8 cellular contexts compared by ENCODE assay signal in the genomic region with DNA sequence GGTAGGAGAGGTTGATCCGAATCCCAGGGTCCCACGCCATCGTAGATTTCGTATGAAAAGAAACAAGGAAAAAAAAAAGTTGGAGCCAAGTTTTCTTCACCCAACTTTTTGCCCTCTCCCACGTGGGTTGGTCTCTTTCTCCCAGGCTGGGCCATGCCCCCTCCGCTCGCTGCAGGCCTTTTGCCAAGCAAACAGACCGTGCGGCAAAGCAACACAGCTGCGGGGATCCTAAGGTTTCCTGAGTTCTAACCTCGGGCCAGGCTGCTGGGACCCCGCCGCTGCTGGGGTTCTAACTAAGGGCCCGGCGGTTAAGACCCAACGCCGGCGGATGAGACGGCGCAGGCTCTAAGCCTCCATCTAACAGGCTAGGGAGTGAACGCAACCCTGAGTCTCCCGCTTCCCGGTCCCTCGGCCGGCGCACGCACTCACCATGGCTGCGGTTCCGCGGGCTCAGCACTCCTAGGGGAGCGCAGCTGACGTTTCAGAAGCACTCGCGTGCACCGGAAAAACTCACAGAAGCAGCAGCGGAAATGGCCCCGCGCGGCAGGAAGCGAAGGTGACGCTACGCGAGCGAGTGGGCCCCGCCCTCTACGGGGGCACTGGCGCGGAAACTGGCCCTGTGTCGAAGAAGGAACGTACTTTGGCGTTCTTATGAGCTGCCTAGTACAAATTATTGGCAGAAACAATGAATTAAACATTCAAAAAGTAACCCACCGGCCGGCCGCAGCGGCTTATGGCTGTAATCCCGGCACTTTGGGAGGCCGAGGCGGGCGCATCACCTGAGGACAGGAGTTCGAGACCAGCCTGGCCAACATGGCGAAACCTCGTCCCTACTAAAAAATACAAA. TPM values are rescaled to one million over a fixed set of nuclear protein-coding genes. Genes with fewer than 3 reads are reported as not detected.
DNase-seq lines count a peak whose midpoint lies in the region; ATAC-seq and TF ChIP-seq lines count a peak whose summit lies in the region.

A gene (minus strand): TSS at position 503 of the 847 bp plus-strand sequence. CDS start 71 bp downstream, at position 432.

- in situ Hi-C loops in astrocyte of the cerebellum (cut with HindIII; ENCODE audit: low sequenced_read_pairs): no loop called here

- no peaks in the 10 kb centered on the region for H3K4me1 ChIP-seq in aorta (ENCODE audit: control insufficient read depth in 1 of 2, insufficient read depth in 2 of 2, low read length in 2 of 2)

- peak; percentile 52 for ATAC-seq in GM18508 (IDR thresholded peaks at IDR 0.05; ENCODE audit: insufficient read depth, unreplicated experiment)
- ATAC-seq in HG02973 (IDR thresholded peaks at IDR 0.05; ENCODE audit: unreplicated experiment): peak; percentile 81
- peak; percentile 97 for ATAC-seq in aorta (ENCODE audit: low FRiP score)

- 1 to 2% methylated on average over 62 of the region's 62 CpGs for WGBS in aorta, 2 donors

- H3K27ac ChIP-seq in aorta (ENCODE audit: low read depth in 1 of 2, low read length in 2 of 2): peak within 1 kb of the TSS in 1 of 2 donors; percentile 80

- no peaks in the 10 kb centered on the region for H3K27me3 ChIP-seq in aorta (ENCODE audit: control insufficient read depth in 1 of 2, insufficient read depth in 2 of 2, low read length in 1 of 2)

- intact Hi-C loops in aorta (cut with DNase I): loop anchor here in 1 of 2 donors (2.0 to 5.0 kb wide), 2 partner anchors 22 to 384 kb away; a partner anchor contains a TSS

- peak within 1 kb of the TSS; percentile 96 for H3K4me3 ChIP-seq in astrocyte of the cerebellum (ENCODE audit: low read depth, low read length)
- H3K4me3 ChIP-seq in aorta (ENCODE audit: low read length in 2 of 2): peak within 1 kb of the TSS; percentile 53 to 62

- peak; percentile 3 for TF ChIP-seq CTCF in astrocyte of the cerebellum (IDR thresholded peaks at IDR 0.05; ENCODE audit: low read depth, low read length, missing control alignments)

- H3K9me3 ChIP-seq in aorta (ENCODE audit: control insufficient read depth, low read length): no peaks in the 10 kb centered on the region

- DNase-seq in NCI-H2081 treated with DMSO at 0.1 percent for 48 hours (lab: John Stamatoyannopoulos, UW) (peak; percentile 12), T1000 (lab: John Stamatoyannopoulos, UW) (peak; percentile 77), astrocyte of the cerebellum (ENCODE audit: low read depth) (peak; percentile 82), hepatic stellate cell (ENCODE audit: low spot score) (peak; percentile 93), renal cortical epithelial cell (ENCODE audit: low read depth) (peak; percentile 77), aorta (peak; percentile 96 to 97)

- H3K36me3 ChIP-seq in aorta (ENCODE audit: control insufficient read depth in 1 of 2, insufficient read depth in 2 of 2, low read length in 1 of 2): peaks cover 0 to 2% of the 10 kb centered on the region in 2 donors

RNA-seq across cellular contexts. Expression of the gene that starts here (rescaled TPM):
- total RNA-seq in renal cortical epithelial cell (92.2 and 104 TPM in 2 replicates), aorta (10 to 100 TPM; 82.8 to 84.8 TPM)
- 100 to 1,000 TPM in 1 of 2 donors, 10 to 100 TPM in 1; 99.8 to 105 TPM for polyA plus RNA-seq in aorta

Comparison
In these comparisons a context has a peak if more than half of its experiments do, and no peak if none do; other contexts are left out.
1. DNase-seq: peak in every context shown above with its lines; median percentile 96 in aorta; 93 in hepatic stellate cell; 82 in astrocyte of the cerebellum; 77 in T1000; 77 in renal cortical epithelial cell; 12 in NCI-H2081 treated with DMSO at 0.1 percent for 48 hours.